23 cellular contexts compared by ENCODE assay signal in genomic region chr7:95096123-95096395, GRCh38.
"Had no signal": no experiment of that assay in that cellular context is flagged by ENCODE, and none has a peak within 500 bp of the region (broad histone marks: within the 10 kb centered on the region; RNA-seq: fewer than 3 reads in every experiment).

No MANE protein-coding gene starts in this region.

- H3K4me1 ChIP-seq: ascending aorta had no signal

- H2AFZ ChIP-seq: parathyroid adenoma had no signal

- H3K4me1 Mint-ChIP-seq: activated naive CD4-positive, alpha-beta T cell treated with anti-CD3 and anti-CD28 coated beads, Interleukin-2, amount 10 ng/mL, durations not matched to agents 7 days and 5 days; activated naive CD8-positive, alpha-beta T cell treated with anti-CD3 and anti-CD28 coated beads, Interleukin-2, amount 50 U/mL, for 24 hours; memory B cell had no signal

- H3K36me3 ChIP-seq: ascending aorta, left ventricle myocardium inferior, tibial nerve, vagina had no signal

- H3K9ac ChIP-seq: parathyroid adenoma, SK-N-SH had no signal

- H3K9me3 Mint-ChIP-seq: activated CD8-positive, alpha-beta T cell treated with anti-CD3 and anti-CD28 coated beads for 36 hours; activated naive CD4-positive, alpha-beta T cell treated with anti-CD3 and anti-CD28 coated beads, Interleukin-2, amount 10 ng/mL, durations not matched to agents 7 days and 5 days; activated naive CD8-positive, alpha-beta T cell treated with anti-CD3 and anti-CD28 coated beads, Interleukin-2, amount 50 U/mL, for 24 hours; activated T-helper 2 cell treated with anti-CD3 and anti-CD28 coated beads, Interferon-gamma antibody, Interleukin-2, Interleukin-4, amounts not matched to agents 10 μg/mL and 5 μg/mL and 100 μg/mL, durations not matched to agents 14 hours and 24 hours and 36 hours; naive thymus-derived CD8-positive, alpha-beta T cell had no signal

- H3K27me3 Mint-ChIP-seq: activated naive CD4-positive, alpha-beta T cell treated with anti-CD3 and anti-CD28 coated beads, Interleukin-2, amount 10 ng/mL, durations not matched to agents 7 days and 5 days; activated naive CD8-positive, alpha-beta T cell treated with anti-CD3 and anti-CD28 coated beads, Interleukin-2, amount 50 U/mL, for 24 hours; effector memory CD8-positive, alpha-beta T cell had no signal

- H3K27ac Mint-ChIP-seq: activated CD8-positive, alpha-beta T cell treated with anti-CD3 and anti-CD28 coated beads for 36 hours; activated naive CD4-positive, alpha-beta T cell treated with anti-CD3 and anti-CD28 coated beads, Interleukin-2, amount 10 ng/mL, durations not matched to agents 7 days and 5 days; activated naive CD8-positive, alpha-beta T cell treated with anti-CD3 and anti-CD28 coated beads, Interleukin-2, amount 50 U/mL, for 24 hours; activated T-helper 2 cell treated with anti-CD3 and anti-CD28 coated beads, Interferon-gamma antibody, Interleukin-2, Interleukin-4, amounts not matched to agents 10 μg/mL and 5 μg/mL and 100 μg/mL, durations not matched to agents 14 hours and 24 hours and 36 hours; effector memory CD8-positive, alpha-beta T cell; memory B cell; naive thymus-derived CD8-positive, alpha-beta T cell had no signal

- H3K79me2 ChIP-seq: parathyroid adenoma had no signal

- H3K4me3 ChIP-seq: ascending aorta, left ventricle myocardium inferior, tibial nerve, vagina had no signal

- DNase-seq: activated CD4-positive, alpha-beta T cell treated with anti-CD3 and anti-CD28 coated beads for 48 hours; activated CD4-positive, CD25-positive, alpha-beta regulatory T cell; activated CD8-positive, alpha-beta T cell treated with anti-CD3 and anti-CD28 coated beads for 36 hours; activated naive CD4-positive, alpha-beta T cell treated with anti-CD3 and anti-CD28 coated beads, Interleukin-2, amount 10 ng/mL, durations not matched to agents 7 days and 5 days; activated naive CD8-positive, alpha-beta T cell treated with anti-CD3 and anti-CD28 coated beads, Interleukin-2, amount 50 U/mL, for 24 hours; activated T-cell treated with anti-CD3 and anti-CD28 coated beads, Interleukin-2, amount 50 U/mL, for 1 hour; dermis blood vessel endothelial cell; effector memory CD8-positive, alpha-beta T cell; kidney; left ventricle myocardium inferior; naive thymus-derived CD8-positive, alpha-beta T cell; SK-N-SH; stimulated activated CD8-positive, alpha-beta memory T cell treated with anti-CD3 and anti-CD28 coated beads, Interleukin-4, amount 100 ng/mL, for 48 hours; stimulated activated naive CD4-positive, alpha-beta T cell; T-helper 1 cell; T1000 had no signal

- H3K4me3 Mint-ChIP-seq: activated CD8-positive, alpha-beta T cell treated with anti-CD3 and anti-CD28 coated beads for 36 hours; activated naive CD4-positive, alpha-beta T cell treated with anti-CD3 and anti-CD28 coated beads, Interleukin-2, amount 10 ng/mL, durations not matched to agents 7 days and 5 days; activated naive CD8-positive, alpha-beta T cell treated with anti-CD3 and anti-CD28 coated beads, Interleukin-2, amount 50 U/mL, for 24 hours; effector memory CD8-positive, alpha-beta T cell; memory B cell; naive thymus-derived CD8-positive, alpha-beta T cell had no signal

- H3K27me3 ChIP-seq: ascending aorta, tibial nerve, vagina had no signal

- H3K27ac ChIP-seq: ascending aorta, left ventricle myocardium inferior, parathyroid adenoma, vagina had no signal

- H3K36me3 Mint-ChIP-seq: activated naive CD4-positive, alpha-beta T cell treated with anti-CD3 and anti-CD28 coated beads, Interleukin-2, amount 10 ng/mL, durations not matched to agents 7 days and 5 days; memory B cell; naive thymus-derived CD8-positive, alpha-beta T cell had no signal

- H3K9me3 ChIP-seq: ascending aorta, left ventricle myocardium inferior, SK-N-SH, tibial nerve, vagina had no signal

- H3K4me2 ChIP-seq: SK-N-SH had no signal

- ATAC-seq: activated CD8-positive, alpha-beta T cell treated with anti-CD3 and anti-CD28 coated beads for 36 hours; activated naive CD8-positive, alpha-beta T cell treated with anti-CD3 and anti-CD28 coated beads, Interleukin-2, amount 50 U/mL, for 24 hours; effector memory CD8-positive, alpha-beta T cell; naive thymus-derived CD8-positive, alpha-beta T cell; sciatic nerve had no signal
